Comparison of ENCODE assay signal across 8 cellular contexts in the genomic region with DNA sequence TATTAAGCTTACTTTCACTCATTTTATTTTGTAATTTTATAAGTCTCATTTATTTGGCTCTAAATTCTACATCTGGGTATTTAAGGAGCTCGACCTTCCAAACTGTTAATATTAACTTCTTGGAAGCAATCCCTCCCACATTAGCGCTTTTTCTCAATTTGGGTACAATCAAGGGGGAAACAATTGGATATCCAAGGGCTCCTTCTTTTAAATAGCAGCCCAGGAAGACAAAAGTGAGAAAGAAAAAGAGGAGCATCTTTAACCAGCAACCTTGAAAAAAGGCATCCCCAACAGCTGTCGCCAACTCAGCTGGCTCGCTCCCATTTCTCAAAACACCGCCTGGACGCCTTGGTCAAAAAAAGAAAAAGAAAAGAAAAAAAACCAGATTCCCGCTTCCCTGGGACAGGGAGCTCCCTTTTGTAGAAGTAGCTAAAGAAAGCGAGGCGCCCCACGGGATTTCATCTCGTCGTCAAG. TPM values are rescaled to one million over a fixed set of nuclear protein-coding genes. Genes with fewer than 3 reads are reported as not detected.
A peak's percentile ranks its signal among the peaks of the same experiment; 100 is the strongest.
DNase-seq lines count a peak whose midpoint lies in the region; FAIRE-seq and TF ChIP-seq lines count a peak whose summit lies in the region.

No MANE protein-coding gene starts in this region.

- H3K9me3 ChIP-seq in mesodermal cell (ENCODE audit: control insufficient read depth, low read length) (no peaks in the 10 kb centered on the region), transverse colon (no peaks in the 10 kb centered on the region), kidney (ENCODE audit: control insufficient read depth in 1 of 2, low read length in 2 of 2) (no peaks in the 10 kb centered on the region)

- H3K27ac ChIP-seq in caudate nucleus (ENCODE audit: low read depth, low read length) = peak overlapping the region; percentile 89
- H3K27ac ChIP-seq in mesodermal cell (ENCODE audit: low read depth, low read length, severe bottlenecking) = peak overlapping the region; percentile 29
- peak overlapping the region; percentile 81 to 95 (median 89) for H3K27ac ChIP-seq in transverse colon
- H3K27ac ChIP-seq in kidney (ENCODE audit: low read depth in 2 of 2, low read length in 2 of 2) = no peak overlapping the region

- CTCF ChIA-PET in activated naive CD4-positive, alpha-beta T cell treated with anti-CD3 and anti-CD28 coated beads for 36 hours (lab: Charles Lee) = interaction anchor here (0.6 kb wide), 1 partner anchor 509 kb away, joined by 4 read pairs; no protein-coding TSS in a partner anchor

- TF ChIP-seq EP300 in transverse colon (IDR thresholded peaks at IDR 0.05; ENCODE audit: low read depth) = no peak

- H3K9ac ChIP-seq in kidney (ENCODE audit: low read length in 2 of 2) = peak overlapping the region in 1 of 2 donors; percentile 28

- 0% methylated on average over 5 of the region's 12 CpGs for WGBS in mesodermal cell (ENCODE audit: insufficient coverage in 2 of 2), 2 experiments
- 2 to 4% methylated on average over 7 to 12 of the region's 12 CpGs for WGBS in transverse colon (ENCODE audit: low coverage in 1 of 2), 2 donors

- H3K27me3 ChIP-seq in transverse colon = peaks cover 4% of the 10 kb centered on the region

- in situ Hi-C loops in transverse colon (cut with MboI; ENCODE audit: low pct_ligation_motif_present in 1 of 4, low pct_unique_long_range_greater_than_20kb in 1 of 4, low sequenced_read_pairs in 3 of 4) = no loop called here

- no peak overlapping the region for H3K27ac Mint-ChIP-seq in activated naive CD4-positive, alpha-beta T cell treated with anti-CD3 and anti-CD28 coated beads for 36 hours

- H3K9me3 Mint-ChIP-seq in activated naive CD4-positive, alpha-beta T cell treated with anti-CD3 and anti-CD28 coated beads for 36 hours = no peaks in the 10 kb centered on the region

- no peak for TF ChIP-seq POLR2A in transverse colon (IDR thresholded peaks at IDR 0.05)

- H3K36me3 ChIP-seq in mesodermal cell (ENCODE audit: control insufficient read depth, insufficient read depth, low read length) (no peaks in the 10 kb centered on the region), transverse colon (no peaks in the 10 kb centered on the region), kidney (ENCODE audit: control insufficient read depth in 1 of 2, insufficient read depth in 2 of 2, low read length in 2 of 2) (no peaks in the 10 kb centered on the region)

- H3K4me3 ChIP-seq in mesodermal cell (ENCODE audit: extremely low read depth, insufficient read depth, low read length, poor library complexity, severe bottlenecking) = peak overlapping the region; percentile 51
- peak overlapping the region; percentile 38 to 84 (median 67) for H3K4me3 ChIP-seq in transverse colon
- peak overlapping the region in 1 of 2 donors; percentile 71 for H3K4me3 ChIP-seq in kidney (ENCODE audit: low read length in 2 of 2)

- H3K4me3 Mint-ChIP-seq in activated naive CD4-positive, alpha-beta T cell treated with anti-CD3 and anti-CD28 coated beads for 36 hours = peak overlapping the region; percentile 62

- H3K27me3 Mint-ChIP-seq in activated naive CD4-positive, alpha-beta T cell treated with anti-CD3 and anti-CD28 coated beads for 36 hours (ENCODE audit: low read depth) = peaks cover 27% of the 10 kb centered on the region

- DNase-seq in activated naive CD4-positive, alpha-beta T cell treated with anti-CD3 and anti-CD28 coated beads for 36 hours = no peak
- DNase-seq in activated naive CD4-positive, alpha-beta T cell (lab: John Stamatoyannopoulos, UW) = no peak
- DNase-seq in caudate nucleus (lab: John Stamatoyannopoulos, UW) (peak in 3 of 61 donors; percentile 40 to 79 (median 50)), transverse colon (no peak), SW 1271 (lab: John Stamatoyannopoulos, UW) (no peak), kidney (no peak), GM19240 (ENCODE audit: insufficient read length, low spot score) (no peak)

- peaks cover 4% of the 10 kb centered on the region for H3K4me1 Mint-ChIP-seq in activated naive CD4-positive, alpha-beta T cell treated with anti-CD3 and anti-CD28 coated beads for 36 hours (ENCODE audit: low read depth)

- no peaks in the 10 kb centered on the region for H3K36me3 Mint-ChIP-seq in activated naive CD4-positive, alpha-beta T cell treated with anti-CD3 and anti-CD28 coated beads for 36 hours (ENCODE audit: low read depth)

- FAIRE-seq in kidney (lab: Jason Lieb, UNC) = no peak

- no peak for TF ChIP-seq CTCF in transverse colon (IDR thresholded peaks at IDR 0.05)
- no peak for TF ChIP-seq CTCF in kidney (IDR thresholded peaks at IDR 0.05; ENCODE audit: borderline replicate concordance, extremely low read depth, insufficient read depth)

- no peaks in the 10 kb centered on the region for H3K4me1 ChIP-seq in mesodermal cell (ENCODE audit: control insufficient read depth, insufficient read depth, low read length, poor library complexity, severe bottlenecking)
- H3K4me1 ChIP-seq in transverse colon = peaks cover 0 to 13% (median 7%) of the 10 kb centered on the region in 4 donors
- H3K4me1 ChIP-seq in kidney (ENCODE audit: control insufficient read depth in 1 of 2, insufficient read depth in 1 of 2, low read depth in 1 of 2, low read length in 2 of 2) = peaks cover 0 to 4% of the 10 kb centered on the region in 2 donors

- intact Hi-C loops in activated naive CD4-positive, alpha-beta T cell treated with anti-CD3 and anti-CD28 coated beads for 36 hours (cut with micrococcal nuclease) = no loop called here
- intact Hi-C loops in transverse colon (cut with DNase I; ENCODE audit: low total_unique reads) = no loop called here
- intact Hi-C loops in kidney (cut with DNase I) = no loop called here

RNA-seq across cellular contexts. Expression of gene C3orf70, which starts 0.9 kb away (rescaled TPM):
- not detected for total RNA-seq in activated naive CD4-positive, alpha-beta T cell treated with anti-CD3 and anti-CD28 coated beads for 36 hours
- polyA plus RNA-seq in mesodermal cell (2013, experiment 1 of 2) = 1.6 TPM
- polyA plus RNA-seq in mesodermal cell (2013, experiment 2 of 2) = 1.0 TPM
- total RNA-seq in transverse colon = 10 to 100 TPM; 13.9 to 16.4 (median 14.8) TPM
- total RNA-seq in kidney = 2.8 TPM
- polyA plus RNA-seq in kidney (ENCODE audit: insufficient read depth, low read depth, low replicate concordance) = 0.69 TPM

Comparison
In these comparisons a context has a peak if more than half of its experiments do, and no peak if none do; other contexts are left out.
1. H3K27ac ChIP-seq: peak in caudate nucleus (single experiment), mesodermal cell (single experiment) and transverse colon (4 of 4); none in kidney (0 of 2).